8 cellular contexts compared by ENCODE assay signal in genomic region chr16:50282010-50282538, GRCh38. TPM values are rescaled to one million over a fixed set of nuclear protein-coding genes. Genes with fewer than 3 reads are reported as not detected.
A peak's percentile ranks its signal among the peaks of the same experiment; 100 is the strongest.
DNase-seq lines count a peak whose midpoint lies in the region; ATAC-seq and TF ChIP-seq lines count a peak whose summit lies in the region.

No MANE protein-coding gene starts in this region.

- peak overlapping the region; percentile 47; the same call in 1 of the 2 replicates for H3K9ac ChIP-seq in OCI-LY1 (ENCODE audit: low read length)
- H3K9ac ChIP-seq in liver (ENCODE audit: low read depth in 1 of 2, low read length in 2 of 2), result no peak overlapping the region

- peak overlapping the region; percentile 60 for H3K4me2 ChIP-seq in OCI-LY1 (ENCODE audit: low read length)

- no peaks in the 10 kb centered on the region for H3K9me3 Mint-ChIP-seq in activated naive CD8-positive, alpha-beta T cell (ENCODE audit: low read depth)
- peaks cover 8% of the 10 kb centered on the region for H3K9me3 Mint-ChIP-seq in glutamatergic neuron (ENCODE audit: unreplicated experiment)

- H3K27me3 ChIP-seq in OCI-LY1 (ENCODE audit: insufficient read depth, low read length), result no peaks in the 10 kb centered on the region
- no peaks in the 10 kb centered on the region for H3K27me3 ChIP-seq in liver (ENCODE audit: control insufficient read depth in 4 of 4, insufficient read depth in 4 of 4, low read length in 3 of 4)
- no peaks in the 10 kb centered on the region for H3K27me3 ChIP-seq in testis

- in situ Hi-C loops in ACHN (cut with HindIII; ENCODE audit: low pct_ligation_motif_present, low pct_unique_long_range_greater_than_20kb, low sequenced_read_pairs), result no loop called here

- peak overlapping the region; percentile 85 for H3K27ac ChIP-seq in OCI-LY1 (ENCODE audit: low read depth, low read length, poor library complexity, severe bottlenecking)
- peak overlapping the region in 1 of 2 donors; percentile 15 for H3K27ac ChIP-seq in liver (ENCODE audit: low read depth in 1 of 2, low read length in 2 of 2)
- H3K27ac ChIP-seq in testis, result peak overlapping the region; percentile 44 to 71

- peaks cover 3% of the 10 kb centered on the region for H3K36me3 Mint-ChIP-seq in activated naive CD8-positive, alpha-beta T cell
- H3K36me3 Mint-ChIP-seq in glutamatergic neuron (ENCODE audit: unreplicated experiment), result peaks cover 9% of the 10 kb centered on the region

- H3K4me1 ChIP-seq in OCI-LY1 (ENCODE audit: insufficient read depth, low read length, severe bottlenecking) (peaks cover 43% of the 10 kb centered on the region), liver (ENCODE audit: control insufficient read depth in 4 of 4, insufficient read depth in 4 of 4, low read length in 3 of 4) (peaks cover 9 to 28% (median 19%) of the 10 kb centered on the region in 4 donors), testis (no peaks in the 10 kb centered on the region)

- 69% methylated on average over 7 of the region's 7 CpGs for WGBS in liver
- 43 to 100% methylated on average over 1 to 7 of the region's 7 CpGs for WGBS in testis, 2 donors

- DNase-seq in testis (peak; percentile 58), glutamatergic neuron (no peak), ACHN (no peak)

- no peaks in the 10 kb centered on the region for H3K27me3 Mint-ChIP-seq in activated naive CD8-positive, alpha-beta T cell
- peaks cover 6% of the 10 kb centered on the region for H3K27me3 Mint-ChIP-seq in glutamatergic neuron (ENCODE audit: unreplicated experiment)

- peak overlapping the region; percentile 77 for H3K27ac Mint-ChIP-seq in activated naive CD8-positive, alpha-beta T cell
- H3K27ac Mint-ChIP-seq in glutamatergic neuron (ENCODE audit: unreplicated experiment), result no peak overlapping the region

- H3K9me3 ChIP-seq in OCI-LY1 (ENCODE audit: low read length), result no peaks in the 10 kb centered on the region
- H3K9me3 ChIP-seq in liver (ENCODE audit: control insufficient read depth in 4 of 4, low read length in 3 of 4), result no peaks in the 10 kb centered on the region
- no peaks in the 10 kb centered on the region for H3K9me3 ChIP-seq in testis

- peak overlapping the region; percentile 24 for H3K4me3 ChIP-seq in OCI-LY1 (ENCODE audit: low read depth, low read length, poor library complexity, severe bottlenecking)
- H3K4me3 ChIP-seq in liver (ENCODE audit: low read depth in 1 of 3, low read length in 3 of 3), result no peak overlapping the region
- no peak overlapping the region for H3K4me3 ChIP-seq in testis

- H2AFZ ChIP-seq in OCI-LY1 (ENCODE audit: low read length), result no peak overlapping the region

- peaks cover 11% of the 10 kb centered on the region for H3K36me3 ChIP-seq in OCI-LY1 (ENCODE audit: insufficient read depth, low read length)
- H3K36me3 ChIP-seq in liver (ENCODE audit: control insufficient read depth in 4 of 4, insufficient read depth in 3 of 4, low read depth in 1 of 4, low read length in 3 of 4), result no peaks in the 10 kb centered on the region
- no peaks in the 10 kb centered on the region for H3K36me3 ChIP-seq in testis (ENCODE audit: low read depth, missing control alignments)

- H4K20me1 ChIP-seq in OCI-LY1 (ENCODE audit: insufficient read depth, low read length), result no peaks in the 10 kb centered on the region

- no peaks in the 10 kb centered on the region for H3K9me2 ChIP-seq in OCI-LY1 (ENCODE audit: low read depth, low read length)

- H3F3A ChIP-seq in OCI-LY1 (ENCODE audit: insufficient read depth, low read length), result no peaks in the 10 kb centered on the region

- peaks cover 11% of the 10 kb centered on the region for H3K79me2 ChIP-seq in OCI-LY1 (ENCODE audit: insufficient read depth, low read length)

- no peak for TF ChIP-seq POLR2A in testis (IDR thresholded peaks at IDR 0.05)

- TF ChIP-seq CTCF in OCI-LY1 (IDR thresholded peaks at IDR 0.05; ENCODE audit: low read length) (no peak), liver (IDR thresholded peaks at IDR 0.05; ENCODE audit: low read depth, low read length, missing input control) (no peak), testis (IDR thresholded peaks at IDR 0.05) (no peak), glutamatergic neuron (IDR thresholded peaks at IDR 0.05; ENCODE audit: partially characterized antibody, unreplicated experiment) (no peak)

- peak; percentile 92 for ATAC-seq in GM18502 (IDR thresholded peaks at IDR 0.05; ENCODE audit: poor library complexity, unreplicated experiment)
- ATAC-seq in HG02759 (IDR thresholded peaks at IDR 0.05; ENCODE audit: unreplicated experiment), result peak; percentile 90

- H3K4me1 Mint-ChIP-seq in activated naive CD8-positive, alpha-beta T cell (ENCODE audit: low read depth), result peaks cover 83% of the 10 kb centered on the region
- peaks cover 20% of the 10 kb centered on the region for H3K4me1 Mint-ChIP-seq in glutamatergic neuron (ENCODE audit: low read depth, unreplicated experiment)

- TF ChIP-seq RAD21 in liver (IDR thresholded peaks at IDR 0.05), result peak in 1 of 2 donors; percentile 18

- intact Hi-C loops in testis (cut with DNase I; ENCODE audit: low total_unique reads), result no loop called here

- H3K4me3 Mint-ChIP-seq in activated naive CD8-positive, alpha-beta T cell, result peak overlapping the region; percentile 74
- H3K4me3 Mint-ChIP-seq in glutamatergic neuron (ENCODE audit: unreplicated experiment), result no peak overlapping the region

TF ChIP-seq in liver, 16 proteins besides CTCF, POLR2A, EP300 and RAD21:
- peak; percentile 5 for TF ChIP-seq YY1 (IDR thresholded peaks at IDR 0.05)
- peak; percentile 13 for TF ChIP-seq SP1 (IDR thresholded peaks at IDR 0.05)
- TF ChIP-seq HNF4G (IDR thresholded peaks at IDR 0.05), result no peak
- no peak for TF ChIP-seq MAX (IDR thresholded peaks at IDR 0.05)

RNA-seq across cellular contexts. Expression of gene ADCY7, which starts 15.7 kb away (rescaled TPM):
- 10 to 100 TPM; 11.5 to 43.9 TPM for total RNA-seq in liver
- 1 to 10 TPM; 1.8 to 3.4 TPM for polyA plus RNA-seq in liver
- 1 to 10 TPM; 5.9 to 9.4 TPM for total RNA-seq in testis
- polyA plus RNA-seq in testis (ENCODE audit: insufficient read depth, low read depth, low replicate concordance), result 5.9 TPM
- 16.7 TPM for total RNA-seq in glutamatergic neuron (ENCODE audit: unreplicated experiment)
